10 cellular contexts compared by ENCODE assay signal in the genomic region with DNA sequence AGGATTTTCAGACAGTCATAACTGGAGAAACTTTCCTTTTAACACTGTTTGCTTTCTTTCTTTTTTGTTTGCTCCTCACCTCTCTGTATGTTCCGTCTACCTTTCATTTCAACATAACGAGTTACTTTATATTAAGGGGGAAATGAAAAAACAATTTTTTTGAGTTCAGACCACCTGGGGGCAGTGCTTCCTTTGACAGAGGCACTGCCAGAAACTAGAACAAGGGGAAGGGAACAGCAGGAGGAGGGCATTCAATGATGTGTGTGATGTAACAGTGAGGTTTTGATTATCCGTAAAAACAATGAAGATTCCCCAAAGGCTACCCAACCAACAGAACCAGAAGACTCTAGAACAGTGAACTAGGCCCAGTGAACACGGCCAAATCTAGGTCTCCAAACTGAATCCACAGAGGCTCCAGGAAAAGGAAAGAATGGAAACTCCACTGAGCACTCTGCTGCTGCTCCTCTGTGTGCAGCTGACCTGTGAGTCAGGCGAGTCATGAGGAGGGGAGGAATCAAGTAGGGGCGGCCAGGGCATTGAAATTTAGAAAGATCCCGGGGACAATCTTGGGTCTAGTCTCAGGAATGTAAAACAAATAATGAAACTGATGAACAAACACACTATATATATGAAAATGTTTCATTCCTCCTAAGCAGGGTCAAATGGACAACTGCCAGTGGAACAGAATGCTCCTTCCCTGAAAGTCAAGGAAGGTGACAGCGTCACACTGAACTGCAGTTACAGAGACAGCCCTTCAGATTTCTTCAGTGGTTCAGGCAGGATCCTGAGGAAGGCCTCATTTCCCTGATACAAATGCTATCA.
A peak's percentile ranks its signal among the peaks of the same experiment; 100 is the strongest.
DNase-seq lines count a peak whose midpoint lies in the region; ATAC-seq and TF ChIP-seq lines count a peak whose summit lies in the region.
"Had no signal": no experiment of that assay in that cellular context is flagged by ENCODE, and none has a peak within 500 bp of the region (broad histone marks: within the 10 kb centered on the region; RNA-seq: fewer than 3 reads in every experiment).

No MANE protein-coding gene starts in this region.

- H3K4me1 ChIP-seq in prostate gland (replicated peaks), result no peaks in the 10 kb centered on the region
- H3K4me1 ChIP-seq: adrenal gland, gastrocnemius medialis had no signal

- peaks cover 0 to 2% (median 0%) of the 10 kb centered on the region in 7 donors for H3K9me3 Mint-ChIP-seq in naive B cell

- no peak overlapping the region for H3K4me3 Mint-ChIP-seq in naive B cell

- peaks cover 48 to 65% (median 61%) of the 10 kb centered on the region in 3 donors for H3K27me3 Mint-ChIP-seq in naive B cell

- WGBS in prostate gland, result 46% methylated on average over 8 of the region's 8 CpGs

- DNase-seq in Caki2 (ENCODE audit: low read depth), result peak; percentile 34
- DNase-seq in KBM-7, result peak; percentile 29
- DNase-seq in astrocyte of the cerebellum (ENCODE audit: low read depth), result no peak
- no peak for DNase-seq in naive B cell
- no peak for DNase-seq in NCI-H146 treated with DMSO at 0.1 percent for 48 hours (lab: John Stamatoyannopoulos, UW; ENCODE audit: unreplicated experiment)
- no peak for DNase-seq in prostate gland (ENCODE audit: low spot score)
- DNase-seq in SHP77 treated with DMSO at 0.1 percent for 48 hours (lab: John Stamatoyannopoulos, UW), result no peak
- DNase-seq in GM19238 (ENCODE audit: insufficient read length, low spot score), result no peak
- DNase-seq: gastrocnemius medialis had no signal

- no peaks in the 10 kb centered on the region for H3K36me3 ChIP-seq in prostate gland
- H3K36me3 ChIP-seq: adrenal gland, gastrocnemius medialis had no signal

- H3K9me3 ChIP-seq in prostate gland, result no peaks in the 10 kb centered on the region
- H3K9me3 ChIP-seq: adrenal gland, gastrocnemius medialis had no signal

- no peaks in the 10 kb centered on the region for H3K36me3 Mint-ChIP-seq in naive B cell

- TF ChIP-seq CTCF in astrocyte of the cerebellum (IDR thresholded peaks at IDR 0.05; ENCODE audit: low read depth, low read length, missing control alignments) (peak; percentile 39), prostate gland (IDR thresholded peaks at IDR 0.05) (no peak)

- intact Hi-C loops in prostate gland (cut with DNase I), result loop anchor here (10.0 kb wide), 1 partner anchor 49 kb away; no protein-coding TSS in a partner anchor

- H3K27ac Mint-ChIP-seq in naive B cell, result peak overlapping the region in 1 of 6 donors; percentile 67

- H3K27me3 ChIP-seq in prostate gland (replicated peaks; ENCODE audit: insufficient read depth), result no peaks in the 10 kb centered on the region
- H3K27me3 ChIP-seq: adrenal gland, gastrocnemius medialis had no signal

- H3K4me1 Mint-ChIP-seq in naive B cell, result peaks cover 9 to 13% (median 12%) of the 10 kb centered on the region in 3 donors

- no peak overlapping the region for H3K27ac ChIP-seq in prostate gland
- H3K27ac ChIP-seq: gastrocnemius medialis had no signal

- TF ChIP-seq POLR2A in prostate gland (IDR thresholded peaks at IDR 0.05), result no peak

- ATAC-seq in naive B cell (ENCODE audit: low read depth in 2 of 2), result peak; percentile 52 to 68
- ATAC-seq: gastrocnemius medialis had no signal

- in situ Hi-C loops in Caki2 (cut with HindIII; ENCODE audit: low pct_unique_long_range_greater_than_20kb, low sequenced_read_pairs), result no loop called here
- in situ Hi-C loops in KBM-7 (cut with MboI; ENCODE audit: low pct_unique_long_range_greater_than_20kb, low sequenced_read_pairs), result no loop called here
- in situ Hi-C loops in astrocyte of the cerebellum (cut with HindIII; ENCODE audit: low sequenced_read_pairs), result no loop called here

- no peak overlapping the region for H3K4me3 ChIP-seq in astrocyte of the cerebellum (ENCODE audit: low read depth, low read length)
- H3K4me3 ChIP-seq in prostate gland, result no peak overlapping the region
- H3K4me3 ChIP-seq: adrenal gland, gastrocnemius medialis had no signal

Comparison
In these comparisons a context has a peak if more than half of its experiments do, and no peak if none do; other contexts are left out.
1. DNase-seq: peak in Caki2 (single experiment) and KBM-7 (single experiment); none in astrocyte of the cerebellum (single experiment), naive B cell (single experiment), NCI-H146 treated with DMSO at 0.1 percent for 48 hours (single experiment), prostate gland (single experiment), SHP77 treated with DMSO at 0.1 percent for 48 hours (single experiment) and GM19238 (single experiment).